Comparison of ENCODE assay signal across 29 cellular contexts in genomic region chr17:79369001-79369400, GRCh38.
"Had no signal": no experiment of that assay in that cellular context is flagged by ENCODE, and none has a peak within 500 bp of the region (broad histone marks: within the 10 kb centered on the region; RNA-seq: fewer than 3 reads in every experiment).

No MANE protein-coding gene starts in this region.

- H3K27ac Mint-ChIP-seq: naive thymus-derived CD4-positive, alpha-beta T cell; natural killer cell; nephron; neural progenitor cell; progenitor cell of endocrine pancreas; stimulated activated memory B cell treated with anti-CD40 and anti-IgM and Interleukin-4, amounts not matched to agents 10 μg/mL and 1 μg/mL and 100 μg/mL, for 72 hours; type B pancreatic cell had no signal

- H3K36me3 Mint-ChIP-seq: naive thymus-derived CD4-positive, alpha-beta T cell; natural killer cell; neural progenitor cell; stimulated activated memory B cell treated with anti-CD40 and anti-IgM and Interleukin-4, amounts not matched to agents 10 μg/mL and 1 μg/mL and 100 μg/mL, for 72 hours; type B pancreatic cell had no signal

- H3K79me2 ChIP-seq: parathyroid adenoma had no signal

- H2AFZ ChIP-seq: neural progenitor cell, parathyroid adenoma had no signal

- H3K4me1 Mint-ChIP-seq: naive thymus-derived CD4-positive, alpha-beta T cell; stimulated activated naive CD8-positive, alpha-beta T cell treated with anti-CD3 and anti-CD28 coated beads, Interleukin-15, amount 100 ng/mL, for 72 hours had no signal

- H3K4me3 Mint-ChIP-seq: naive thymus-derived CD4-positive, alpha-beta T cell; natural killer cell; nephron; neural progenitor cell; stimulated activated memory B cell treated with anti-CD40 and anti-IgM and Interleukin-4, amounts not matched to agents 10 μg/mL and 1 μg/mL and 100 μg/mL, for 72 hours; stimulated activated naive CD8-positive, alpha-beta T cell treated with anti-CD3 and anti-CD28 coated beads, Interleukin-15, amount 100 ng/mL, for 72 hours; type B pancreatic cell had no signal

- H3K27me3 ChIP-seq: neural progenitor cell, ovary, right lobe of liver, sigmoid colon, testis, uterus had no signal

- H3K4me3 ChIP-seq: neural progenitor cell, ovary, psoas muscle, right lobe of liver, sigmoid colon, suprapubic skin, testis, tibial artery, transverse colon, upper lobe of right lung, uterus had no signal

- ATAC-seq: naive thymus-derived CD4-positive, alpha-beta T cell; natural killer cell; psoas muscle; right cardiac atrium; right lobe of liver; stimulated activated memory B cell treated with anti-CD40 and anti-IgM and Interleukin-4, amounts not matched to agents 10 μg/mL and 1 μg/mL and 100 μg/mL, for 72 hours; stimulated activated naive CD8-positive, alpha-beta T cell treated with anti-CD3 and anti-CD28 coated beads, Interleukin-15, amount 100 ng/mL, for 72 hours; stimulated activated naive CD8-positive, alpha-beta T cell treated with anti-CD3 and anti-CD28 coated beads, Interleukin-15, Interleukin-2, amounts not matched to agents 100 U/mL and 50 U/mL, for 24 hours; upper lobe of right lung had no signal

- DNase-seq: naive thymus-derived CD4-positive, alpha-beta T cell; natural killer cell; nucleus accumbens; ovary; right cardiac atrium; right lobe of liver; sigmoid colon; small intestine; stimulated activated CD4-positive, alpha-beta T cell treated with anti-CD3 and anti-CD28 coated beads, Interleukin-15, amount 100 ng/mL, for 24 hours; stimulated activated CD4-positive, alpha-beta T cell treated with anti-CD3 and anti-CD28 coated beads, Interleukin-2, amount 100 ng/mL, for 24 hours; stimulated activated CD4-positive, alpha-beta T cell treated with anti-CD3 and anti-CD28 coated beads, Interleukin-2, amount 100 ng/mL, for 48 hours; stimulated activated CD4-positive, alpha-beta T cell treated with anti-CD3 and anti-CD28 coated beads, Interleukin-4, amount 100 ng/mL, for 24 hours; stimulated activated naive CD4-positive, alpha-beta T cell; stimulated activated naive CD8-positive, alpha-beta T cell treated with anti-CD3 and anti-CD28 coated beads, Interleukin-15, amount 100 ng/mL, for 72 hours; stimulated activated naive CD8-positive, alpha-beta T cell treated with anti-CD3 and anti-CD28 coated beads, Interleukin-15, Interleukin-2, amounts not matched to agents 100 U/mL and 50 U/mL, for 24 hours; testis; tibial artery; transverse colon; upper lobe of right lung; uterus had no signal

- H3K4me1 ChIP-seq: parathyroid adenoma, psoas muscle, right lobe of liver, suprapubic skin, testis, tibial artery, upper lobe of right lung, uterus had no signal

- H3K9me3 ChIP-seq: neutrophil, ovary, psoas muscle, right lobe of liver, sigmoid colon, suprapubic skin, testis, tibial artery, transverse colon, upper lobe of right lung, uterus had no signal

- H3K9me3 Mint-ChIP-seq: naive thymus-derived CD4-positive, alpha-beta T cell; natural killer cell; nephron; neural progenitor cell; stimulated activated memory B cell treated with anti-CD40 and anti-IgM and Interleukin-4, amounts not matched to agents 10 μg/mL and 1 μg/mL and 100 μg/mL, for 72 hours; stimulated activated naive CD8-positive, alpha-beta T cell treated with anti-CD3 and anti-CD28 coated beads, Interleukin-15, amount 100 ng/mL, for 72 hours; type B pancreatic cell had no signal

- H3K27ac ChIP-seq: neural progenitor cell, neutrophil, ovary, parathyroid adenoma, psoas muscle, right lobe of liver, sigmoid colon, suprapubic skin, testis, tibial artery, transverse colon, upper lobe of right lung, uterus had no signal

- H3K4me2 ChIP-seq: neural progenitor cell had no signal

- H3K36me3 ChIP-seq: neural progenitor cell, neutrophil, ovary, right lobe of liver, suprapubic skin, tibial artery, transverse colon, upper lobe of right lung, uterus had no signal
